Comparison of ENCODE assay signal across 7 cellular contexts in genomic region chr6:1126036-1126435, GRCh38.
"Had no signal": no experiment of that assay in that cellular context is flagged by ENCODE, and none has a peak within 500 bp of the region (broad histone marks: within the 10 kb centered on the region; RNA-seq: fewer than 3 reads in every experiment).

No MANE protein-coding gene starts in this region.

- H3K27ac Mint-ChIP-seq: HFFc6 had no signal

- H3K4me3 Mint-ChIP-seq: HFFc6 had no signal

- ATAC-seq: HCT116, K562 had no signal

- DNase-seq: GM23248, GOT3, H7, HFFc6, IMR-90 had no signal

- H3K9me3 Mint-ChIP-seq: HFFc6 had no signal
